23 cellular contexts compared by ENCODE assay signal in the genomic region with DNA sequence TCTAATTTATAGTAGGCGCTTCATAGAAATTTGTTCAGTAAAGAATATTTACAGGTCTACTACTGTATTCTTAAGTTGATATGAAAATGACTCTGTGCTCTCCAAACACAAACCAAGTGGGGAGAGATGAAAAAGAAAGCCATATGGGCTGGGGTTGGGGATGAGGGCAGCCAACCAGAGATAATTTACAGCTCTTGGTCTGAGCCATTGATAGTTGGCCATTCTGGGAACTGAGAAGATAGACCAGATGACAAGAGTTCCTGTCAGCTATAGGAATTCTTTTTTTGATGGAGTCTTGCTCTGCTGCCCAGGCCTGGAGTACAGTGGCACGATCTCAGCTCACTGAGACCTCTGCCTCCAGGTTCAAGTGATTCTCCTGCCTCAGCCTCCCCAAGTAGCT. TPM values are rescaled to one million over a fixed set of nuclear protein-coding genes. Genes with fewer than 3 reads are reported as not detected.
"Had no signal": no experiment of that assay in that cellular context is flagged by ENCODE, and none has a peak within 500 bp of the region (broad histone marks: within the 10 kb centered on the region; RNA-seq: fewer than 3 reads in every experiment).

No MANE protein-coding gene starts in this region.

- H3K4me3 ChIP-seq: esophagus squamous epithelium, gastrocnemius medialis, lower lobe of right lung, mucosa of descending colon, right atrium auricular region, testis, tibial artery had no signal

- H3K9me3 Mint-ChIP-seq: effector memory CD8-positive, alpha-beta T cell; naive B cell; natural killer cell treated with Interleukin-12 subunit alpha and Interleukin-12 subunit beta and Interleukin-15 and Interleukin-18, amount 100 ng/mL, for 72 hours; neural crest cell; stimulated activated memory B cell treated with anti-CD40 and anti-IgM and Interleukin-4, amounts not matched to agents 10 μg/mL and 1 μg/mL and 100 μg/mL, for 72 hours; type B pancreatic cell had no signal

- H3K27me3 Mint-ChIP-seq: naive B cell; progenitor cell of endocrine pancreas; stimulated activated memory B cell treated with anti-CD40 and anti-IgM and Interleukin-4, amounts not matched to agents 10 μg/mL and 1 μg/mL and 100 μg/mL, for 72 hours had no signal

- H3K4me1 ChIP-seq: gastrocnemius medialis, parathyroid adenoma, right atrium auricular region, testis, tibial artery had no signal

- H3K27ac ChIP-seq: esophagus squamous epithelium, gastrocnemius medialis, lower lobe of right lung, neutrophil, parathyroid adenoma, right atrium auricular region, testis, tibial artery had no signal

- H3K9ac ChIP-seq: parathyroid adenoma had no signal

- H3K27me3 ChIP-seq: esophagus squamous epithelium, gastrocnemius medialis, neutrophil, right atrium auricular region, testis, tibial artery had no signal

- H3K4me3 Mint-ChIP-seq: effector memory CD8-positive, alpha-beta T cell; naive B cell; natural killer cell treated with Interleukin-12 subunit alpha and Interleukin-12 subunit beta and Interleukin-15 and Interleukin-18, amount 100 ng/mL, for 72 hours; neural crest cell; stimulated activated memory B cell treated with anti-CD40 and anti-IgM and Interleukin-4, amounts not matched to agents 10 μg/mL and 1 μg/mL and 100 μg/mL, for 72 hours; type B pancreatic cell had no signal

- DNase-seq: cortex of kidney; effector memory CD8-positive, alpha-beta T cell; erythroblast; esophagus squamous epithelium; gastrocnemius medialis; head of caudate nucleus; left ventricle myocardium superior; lower lobe of right lung; mucosa of descending colon; naive B cell; stimulated activated CD4-positive, alpha-beta T cell treated with anti-CD3 and anti-CD28 coated beads, Interleukin-4, amount 100 ng/mL, for 4 hours; stimulated activated naive CD8-positive, alpha-beta T cell treated with anti-CD3 and anti-CD28 coated beads, Interleukin-15, Interleukin-2, amounts not matched to agents 100 U/mL and 50 U/mL, for 24 hours; substantia nigra; testis; tibial artery had no signal

- H3K36me3 ChIP-seq: esophagus squamous epithelium, gastrocnemius medialis, lower lobe of right lung, neutrophil, right atrium auricular region, tibial artery had no signal

- H3K36me3 Mint-ChIP-seq: naive B cell; natural killer cell treated with Interleukin-12 subunit alpha and Interleukin-12 subunit beta and Interleukin-15 and Interleukin-18, amount 100 ng/mL, for 72 hours; stimulated activated memory B cell treated with anti-CD40 and anti-IgM and Interleukin-4, amounts not matched to agents 10 μg/mL and 1 μg/mL and 100 μg/mL, for 72 hours; type B pancreatic cell had no signal

- H3K27ac Mint-ChIP-seq: effector memory CD8-positive, alpha-beta T cell; naive B cell; natural killer cell treated with Interleukin-12 subunit alpha and Interleukin-12 subunit beta and Interleukin-15 and Interleukin-18, amount 100 ng/mL, for 72 hours; progenitor cell of endocrine pancreas; stimulated activated memory B cell treated with anti-CD40 and anti-IgM and Interleukin-4, amounts not matched to agents 10 μg/mL and 1 μg/mL and 100 μg/mL, for 72 hours; type B pancreatic cell had no signal

- H3K4me1 Mint-ChIP-seq: naive B cell; neural crest cell; stimulated activated memory B cell treated with anti-CD40 and anti-IgM and Interleukin-4, amounts not matched to agents 10 μg/mL and 1 μg/mL and 100 μg/mL, for 72 hours had no signal

RNA-seq across cellular contexts. Expression of a gene that starts 57.4 kb away (rescaled TPM):
- total RNA-seq: lower lobe of right lung; natural killer cell treated with Interleukin-12 subunit alpha and Interleukin-12 subunit beta and Interleukin-15 and Interleukin-18, amount 100 ng/mL, for 72 hours; right atrium auricular region had no signal
